In the genomic region with DNA sequence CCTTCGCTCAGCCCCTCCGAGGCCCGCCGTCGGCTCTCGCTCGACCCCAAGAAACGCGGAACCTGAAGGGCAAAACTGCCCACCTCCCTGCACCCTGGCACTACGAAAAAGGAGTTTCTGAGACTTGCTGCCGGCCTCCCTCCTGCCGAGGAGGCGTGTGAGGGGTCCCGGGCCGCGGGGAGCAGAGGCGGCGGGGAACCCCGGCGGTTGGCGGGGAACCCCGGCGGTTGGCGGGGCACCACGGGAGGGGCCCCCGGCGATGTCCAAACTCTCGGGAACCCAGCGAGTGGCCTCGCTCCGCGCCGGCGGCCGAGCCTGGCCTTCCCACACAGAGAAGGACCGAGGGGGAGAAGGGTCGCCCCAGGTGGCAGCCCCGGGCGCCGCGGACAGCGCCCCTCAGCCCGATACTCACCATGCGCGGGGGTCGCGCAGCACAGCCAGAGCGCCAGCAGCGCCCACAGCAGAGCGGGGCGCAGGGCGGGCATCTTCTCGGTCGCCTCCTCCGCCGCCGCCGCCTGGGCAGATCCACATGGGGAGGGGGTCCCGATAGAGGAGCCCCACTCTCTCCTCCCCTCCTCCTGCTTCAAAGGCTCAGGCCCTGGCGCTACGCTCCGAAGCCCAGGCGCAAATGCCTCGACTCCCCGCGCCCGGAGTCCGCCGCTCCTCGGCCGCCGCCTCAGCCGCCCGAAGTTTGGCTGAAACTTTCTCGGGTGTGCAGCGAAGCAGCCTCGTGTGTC, we compare ENCODE assay signal across 8 cellular contexts.
A peak's percentile ranks its signal among the peaks of the same experiment; 100 is the strongest.
DNase-seq lines count a peak whose midpoint lies in the region; ATAC-seq and TF ChIP-seq lines count a peak whose summit lies in the region.
"Not testable (repeated sequence)": the region's sequence is repeated elsewhere in the genome, so short reads cannot be mapped to it uniquely, and the experiment has no call there.

No MANE protein-coding gene starts in this region.

- not testable (repeated sequence) for H3K9me3 Mint-ChIP-seq in activated T-cell treated with anti-CD3 and anti-CD28 coated beads, Interleukin-2, amount 50 U/mL, for 4 hours; chondrocyte (ENCODE audit: low read depth); naive B cell

- peak overlapping the region; percentile 68 for H3K4me3 ChIP-seq in BLaER1
- peak overlapping the region; percentile 47 for H3K4me3 ChIP-seq in HL-60 (replicated peaks; ENCODE audit: insufficient read depth, low read length)
- H3K4me3 ChIP-seq in SK-N-MC = peak overlapping the region; percentile 65
- H3K4me3 ChIP-seq in left ventricle myocardium inferior = peak overlapping the region; percentile 74

- H3K4me3 Mint-ChIP-seq in activated T-cell treated with anti-CD3 and anti-CD28 coated beads, Interleukin-2, amount 50 U/mL, for 4 hours = peak overlapping the region; percentile 77
- H3K4me3 Mint-ChIP-seq in chondrocyte (ENCODE audit: unreplicated experiment) (peak overlapping the region; percentile 71), naive B cell (peak overlapping the region in 5 of 8 donors; percentile 63 to 90 (median 75))

- not testable (repeated sequence) for H3K9ac ChIP-seq in BLaER1; SK-N-MC (ENCODE audit: insufficient read length)

- H3K4me1 Mint-ChIP-seq in activated T-cell treated with anti-CD3 and anti-CD28 coated beads, Interleukin-2, amount 50 U/mL, for 4 hours (ENCODE audit: low read depth); chondrocyte (ENCODE audit: low read depth); naive B cell: not testable (repeated sequence)

- H3K27ac ChIP-seq in BLaER1, SK-N-MC: not testable (repeated sequence)
- H3K27ac ChIP-seq in HL-60 (replicated peaks) (peak overlapping the region; percentile 59), left ventricle myocardium inferior (replicated peaks) (peak overlapping the region; percentile 80)

- not testable (repeated sequence) for H3K9me3 ChIP-seq in BLaER1; SK-N-MC (ENCODE audit: low read depth, low read length); left ventricle myocardium inferior (replicated peaks)

- not testable (repeated sequence) for H3K27me3 Mint-ChIP-seq in activated T-cell treated with anti-CD3 and anti-CD28 coated beads, Interleukin-2, amount 50 U/mL, for 4 hours (ENCODE audit: low read depth); chondrocyte (ENCODE audit: low read depth); naive B cell

- H3K4me2 ChIP-seq in BLaER1 = 0 out of 2 replicates have a peak overlapping the region, but pooled peaks have one; percentile 45

- TF ChIP-seq CTCF in HL-60 (IDR thresholded peaks at IDR 0.05; ENCODE audit: insufficient read depth, low read length); chondrocyte (IDR thresholded peaks at IDR 0.05); left ventricle myocardium inferior (IDR thresholded peaks at IDR 0.05; ENCODE audit: borderline replicate concordance): not testable (repeated sequence)

- intact Hi-C loops in left ventricle myocardium inferior (cut with micrococcal nuclease) = not testable (repeated sequence)

- not testable (repeated sequence) for H3K27me3 ChIP-seq in BLaER1; HL-60 (ENCODE audit: insufficient read depth, poor library complexity, severe bottlenecking); left ventricle myocardium inferior (ENCODE audit: low read depth)

- peak; percentile 53 to 60 for ATAC-seq in activated T-cell treated with anti-CD3 and anti-CD28 coated beads, Interleukin-2, amount 50 U/mL, for 4 hours
- peak; percentile 65 to 75 for ATAC-seq in naive B cell (ENCODE audit: low read depth in 2 of 2)

- not testable (repeated sequence) for H3K36me3 ChIP-seq in BLaER1; SK-N-MC (ENCODE audit: insufficient read depth, low read length); left ventricle myocardium inferior

- H3K27ac Mint-ChIP-seq in chondrocyte (ENCODE audit: unreplicated experiment) = peak overlapping the region; percentile 69
- H3K27ac Mint-ChIP-seq in naive B cell = not testable (repeated sequence)

- H3K36me3 Mint-ChIP-seq in activated T-cell treated with anti-CD3 and anti-CD28 coated beads, Interleukin-2, amount 50 U/mL, for 4 hours (ENCODE audit: insufficient read depth); chondrocyte (ENCODE audit: low read depth); naive B cell: not testable (repeated sequence)

- H4K20me1 ChIP-seq in BLaER1 = not testable (repeated sequence)

- not testable (repeated sequence) for H3K4me1 ChIP-seq in BLaER1, left ventricle myocardium inferior

- DNase-seq in HL-60 (ENCODE audit: low read depth in 1 of 2, low spot score in 1 of 2) (peak; percentile 43 to 44), chondrocyte (ENCODE audit: low spot score) (peak; percentile 43), left ventricle myocardium inferior (peak; percentile 45), naive B cell (peak; percentile 44)
- not testable (repeated sequence) for DNase-seq in SK-N-MC (ENCODE audit: low read depth, low spot score)
- peak; percentile 6 for DNase-seq in activated T-cell treated with anti-CD3 and anti-CD28 coated beads, Interleukin-2, amount 50 U/mL, for 4 hours
- DNase-seq in stimulated activated CD4-positive, alpha-beta T cell treated with anti-CD3 and anti-CD28 coated beads, Interleukin-4, amount 100 ng/mL, for 24 hours = peak; percentile 41
